ENCODE assay signal across 24 cellular contexts in the genomic region with DNA sequence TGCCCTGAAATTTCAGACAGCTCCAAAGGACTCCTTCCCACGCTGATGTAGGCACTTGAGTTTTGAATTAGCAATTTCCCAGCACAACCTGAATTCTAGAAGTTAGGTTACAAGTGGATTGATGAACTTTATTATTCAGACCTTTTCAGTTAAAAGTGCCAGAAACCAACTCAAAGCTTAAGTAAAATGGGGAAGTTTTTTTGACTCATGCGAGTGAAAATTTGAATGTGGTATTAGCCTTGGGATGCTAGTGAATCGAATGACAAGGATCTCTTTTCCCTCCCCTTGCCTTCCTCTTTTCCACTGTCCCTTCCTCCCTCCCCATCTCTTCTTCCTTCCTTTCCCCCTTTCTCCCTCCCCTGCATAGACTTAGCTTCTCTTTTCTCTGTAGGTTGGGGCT.
DNase-seq lines count a peak whose midpoint lies in the region; FAIRE-seq and TF ChIP-seq lines count a peak whose summit lies in the region.
"Had no signal": no experiment of that assay in that cellular context is flagged by ENCODE, and none has a peak within 500 bp of the region (broad histone marks: within the 10 kb centered on the region; RNA-seq: fewer than 3 reads in every experiment).

No MANE protein-coding gene starts in this region.

- H3K4me3 ChIP-seq in OCI-LY1 (ENCODE audit: low read depth, low read length, poor library complexity, severe bottlenecking) (no peak overlapping the region), endodermal cell (ENCODE audit: low read length) (peak overlapping the region; percentile 16), uterus (no peak overlapping the region)
- H3K4me3 ChIP-seq: suprapubic skin had no signal

- H3K79me2 ChIP-seq in OCI-LY1 (ENCODE audit: insufficient read depth, low read length): no peaks in the 10 kb centered on the region

- no peak for DNase-seq in CD14-positive monocyte (ENCODE audit: low spot score)
- DNase-seq in GM12892 (ENCODE audit: insufficient read length): no peak
- no peak for DNase-seq in endodermal cell
- no peak for DNase-seq in stimulated activated CD4-positive, alpha-beta T cell treated with anti-CD3 and anti-CD28 coated beads, Interleukin-4, amount 100 ng/mL, for 1 hour
- no peak for DNase-seq in uterus
- DNase-seq in superior temporal gyrus (ENCODE audit: extremely low spot score): no peak
- DNase-seq: activated CD8-positive, alpha-beta T cell treated with anti-CD3 and anti-CD28 coated beads, Interleukin-2, amount 10 ng/mL, durations not matched to agents 7 days and 5 days; activated gamma-delta T cell treated with Interleukin-2 at 50 U/mL for 16 hours; activated T-cell treated with anti-CD3 and anti-CD28 coated beads for 4 hours; CD4-positive, CD25-positive, alpha-beta regulatory T cell; left cardiac atrium; NCI-H1105 treated with DMSO at 0.1 percent for 48 hours; NCI-H2029; NCI-H345; NCI-H774; nucleus accumbens; PC-3; SHP77 had no signal

- H3K27me3 Mint-ChIP-seq in CD14-positive monocyte (ENCODE audit: low read depth in 3 of 3) (peaks cover 1 to 6% (median 2%) of the 10 kb centered on the region in 3 donors), endodermal cell (ENCODE audit: insufficient read depth) (no peaks in the 10 kb centered on the region)
- H3K27me3 Mint-ChIP-seq: brain had no signal

- H3K27ac ChIP-seq in OCI-LY1 (ENCODE audit: low read depth, low read length, poor library complexity, severe bottlenecking): peak overlapping the region; percentile 98
- no peak overlapping the region for H3K27ac ChIP-seq in endodermal cell (ENCODE audit: low read depth, low read length)
- no peak overlapping the region for H3K27ac ChIP-seq in uterus
- H3K27ac ChIP-seq: epithelial cell of prostate, suprapubic skin had no signal

- peak; percentile 88 for FAIRE-seq in GM12892 (lab: Jason Lieb, UNC)
- FAIRE-seq: H54, HTR-8/SVneo had no signal

- TF ChIP-seq POLR2A in GM12892 (IDR thresholded peaks at IDR 0.05; ENCODE audit: low read depth, low read length): no peak
- TF ChIP-seq POLR2A in uterus (IDR thresholded peaks at IDR 0.05): no peak

- H3K27me3 ChIP-seq in OCI-LY1 (ENCODE audit: insufficient read depth, low read length): no peaks in the 10 kb centered on the region
- no peaks in the 10 kb centered on the region for H3K27me3 ChIP-seq in endodermal cell (ENCODE audit: control insufficient read depth, insufficient read depth, low read length, poor library complexity, severe bottlenecking)
- H3K27me3 ChIP-seq in uterus: no peaks in the 10 kb centered on the region
- H3K27me3 ChIP-seq: suprapubic skin had no signal

- TF ChIP-seq CTCF in CD14-positive monocyte (IDR thresholded peaks at IDR 0.05) (no peak), OCI-LY1 (IDR thresholded peaks at IDR 0.05; ENCODE audit: low read length) (no peak), endodermal cell (conservative IDR thresholded peaks at IDR 0.05) (no peak), uterus (IDR thresholded peaks at IDR 0.05) (no peak)

- no peaks in the 10 kb centered on the region for H3K9me3 ChIP-seq in OCI-LY1 (ENCODE audit: low read length)
- H3K9me3 ChIP-seq in endodermal cell (ENCODE audit: control insufficient read depth, low read length): peaks cover 48% of the 10 kb centered on the region
- H3K9me3 ChIP-seq in uterus: peaks cover 0 to 2% of the 10 kb centered on the region in 2 donors

- no peaks in the 10 kb centered on the region for H3K9me2 ChIP-seq in OCI-LY1 (ENCODE audit: low read depth, low read length)

- intact Hi-C loops in CD14-positive monocyte (cut with micrococcal nuclease) (loop anchor here (2.0 to 5.0 kb wide), 5 partner anchors 21 to 192 kb away; no protein-coding TSS in a partner anchor), uterus (cut with DNase I; ENCODE audit: low total_unique reads) (no loop called here)

- H3K4me1 Mint-ChIP-seq in CD14-positive monocyte: peaks cover 63% of the 10 kb centered on the region
- H3K4me1 Mint-ChIP-seq in endodermal cell: peaks cover 40% of the 10 kb centered on the region

- WGBS in endodermal cell (ENCODE audit: insufficient coverage in 1 of 2, insufficient read length in 1 of 2), 2 experiments: 57 to 91% methylated on average over 1 to 3 of the region's 3 CpGs

- H3K36me3 ChIP-seq in OCI-LY1 (ENCODE audit: insufficient read depth, low read length) (no peaks in the 10 kb centered on the region), endodermal cell (ENCODE audit: control insufficient read depth, insufficient read depth, low read length) (no peaks in the 10 kb centered on the region), uterus (no peaks in the 10 kb centered on the region)
- H3K36me3 ChIP-seq: suprapubic skin had no signal

- peak overlapping the region; percentile 24; the same call in 1 of the 2 replicates for H3K9ac ChIP-seq in OCI-LY1 (ENCODE audit: low read length)
- H3K9ac ChIP-seq in endodermal cell (ENCODE audit: extremely low read depth, low read length, poor library complexity, severe bottlenecking): peak overlapping the region; percentile 49

- H3K9me3 Mint-ChIP-seq in CD14-positive monocyte (peaks cover 12 to 20% (median 18%) of the 10 kb centered on the region in 7 donors), endodermal cell (peaks cover 29% of the 10 kb centered on the region)

- H3K4me3 Mint-ChIP-seq in CD14-positive monocyte: peak overlapping the region in 1 of 2 donors; percentile 39
- no peak overlapping the region for H3K4me3 Mint-ChIP-seq in endodermal cell
- H3K4me3 Mint-ChIP-seq: activated CD8-positive, alpha-beta T cell treated with anti-CD3 and anti-CD28 coated beads, Interleukin-2, amount 10 ng/mL, durations not matched to agents 7 days and 5 days; brain; CD4-positive, CD25-positive, alpha-beta regulatory T cell had no signal

- peak overlapping the region; percentile 16; the same call in 1 of the 2 replicates for H3K4me2 ChIP-seq in OCI-LY1 (ENCODE audit: low read length)

- no peak overlapping the region for H2AFZ ChIP-seq in OCI-LY1 (ENCODE audit: low read length)

- peaks cover 15 to 41% of the 10 kb centered on the region in 2 donors for H3K36me3 Mint-ChIP-seq in CD14-positive monocyte
- peaks cover 6% of the 10 kb centered on the region for H3K36me3 Mint-ChIP-seq in endodermal cell (ENCODE audit: low read depth)

- no peaks in the 10 kb centered on the region for H4K20me1 ChIP-seq in OCI-LY1 (ENCODE audit: insufficient read depth, low read length)

- peak overlapping the region; percentile 95 to 99 (median 99) for H3K27ac Mint-ChIP-seq in CD14-positive monocyte
- peak overlapping the region; percentile 69 for H3K27ac Mint-ChIP-seq in endodermal cell
- H3K27ac Mint-ChIP-seq: activated CD8-positive, alpha-beta T cell treated with anti-CD3 and anti-CD28 coated beads, Interleukin-2, amount 10 ng/mL, durations not matched to agents 7 days and 5 days had no signal

- H3K4me1 ChIP-seq in OCI-LY1 (ENCODE audit: insufficient read depth, low read length, severe bottlenecking) (peaks cover 86% of the 10 kb centered on the region), endodermal cell (ENCODE audit: control insufficient read depth, insufficient read depth, low read length) (peaks cover 6% of the 10 kb centered on the region), uterus (peaks cover 0 to 7% of the 10 kb centered on the region in 2 donors)

- H3F3A ChIP-seq in OCI-LY1 (ENCODE audit: insufficient read depth, low read length): no peaks in the 10 kb centered on the region
